Comparison of ENCODE assay signal across 2 cellular contexts in the genomic region with DNA sequence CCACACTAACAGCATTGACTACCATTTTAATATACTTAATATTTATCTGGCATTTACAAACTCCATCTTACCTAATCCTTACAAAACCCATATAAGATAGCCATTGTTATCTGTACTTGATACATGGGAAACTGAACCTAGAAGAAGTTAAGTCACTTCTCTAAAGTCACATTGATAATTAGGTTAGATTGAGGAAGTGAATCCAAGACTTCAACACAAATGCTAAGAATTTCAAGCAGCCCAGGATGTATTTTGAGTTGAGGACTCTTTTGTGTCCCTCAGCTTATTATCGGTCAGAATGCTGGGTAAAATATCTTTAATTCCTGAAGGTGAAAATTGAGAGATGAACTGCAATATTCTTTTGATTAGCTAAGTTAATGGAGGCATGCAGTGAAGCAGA.
TF ChIP-seq lines count a peak whose summit lies in the region.

No MANE protein-coding gene starts in this region.

TF ChIP-seq in GM23338, 12 proteins besides CTCF, POLR2A, EP300 and RAD21 (continued from another document):
- TF ChIP-seq JUNB (IDR thresholded peaks at IDR 0.05; ENCODE audit: unreplicated experiment) (no peak), ZNF331 (CRISPR knock-in tag; IDR thresholded peaks at IDR 0.05; ENCODE audit: low read depth) (no peak), POLR2AphosphoS5 (IDR thresholded peaks at IDR 0.05; ENCODE audit: low read depth) (no peak), ETS1 (IDR thresholded peaks at IDR 0.05) (no peak), REST (IDR thresholded peaks at IDR 0.05; ENCODE audit: unreplicated experiment) (no peak), ZNF114 (CRISPR knock-in tag; IDR thresholded peaks at IDR 0.05) (no peak)
- TF ChIP-seq, protein P1, sequence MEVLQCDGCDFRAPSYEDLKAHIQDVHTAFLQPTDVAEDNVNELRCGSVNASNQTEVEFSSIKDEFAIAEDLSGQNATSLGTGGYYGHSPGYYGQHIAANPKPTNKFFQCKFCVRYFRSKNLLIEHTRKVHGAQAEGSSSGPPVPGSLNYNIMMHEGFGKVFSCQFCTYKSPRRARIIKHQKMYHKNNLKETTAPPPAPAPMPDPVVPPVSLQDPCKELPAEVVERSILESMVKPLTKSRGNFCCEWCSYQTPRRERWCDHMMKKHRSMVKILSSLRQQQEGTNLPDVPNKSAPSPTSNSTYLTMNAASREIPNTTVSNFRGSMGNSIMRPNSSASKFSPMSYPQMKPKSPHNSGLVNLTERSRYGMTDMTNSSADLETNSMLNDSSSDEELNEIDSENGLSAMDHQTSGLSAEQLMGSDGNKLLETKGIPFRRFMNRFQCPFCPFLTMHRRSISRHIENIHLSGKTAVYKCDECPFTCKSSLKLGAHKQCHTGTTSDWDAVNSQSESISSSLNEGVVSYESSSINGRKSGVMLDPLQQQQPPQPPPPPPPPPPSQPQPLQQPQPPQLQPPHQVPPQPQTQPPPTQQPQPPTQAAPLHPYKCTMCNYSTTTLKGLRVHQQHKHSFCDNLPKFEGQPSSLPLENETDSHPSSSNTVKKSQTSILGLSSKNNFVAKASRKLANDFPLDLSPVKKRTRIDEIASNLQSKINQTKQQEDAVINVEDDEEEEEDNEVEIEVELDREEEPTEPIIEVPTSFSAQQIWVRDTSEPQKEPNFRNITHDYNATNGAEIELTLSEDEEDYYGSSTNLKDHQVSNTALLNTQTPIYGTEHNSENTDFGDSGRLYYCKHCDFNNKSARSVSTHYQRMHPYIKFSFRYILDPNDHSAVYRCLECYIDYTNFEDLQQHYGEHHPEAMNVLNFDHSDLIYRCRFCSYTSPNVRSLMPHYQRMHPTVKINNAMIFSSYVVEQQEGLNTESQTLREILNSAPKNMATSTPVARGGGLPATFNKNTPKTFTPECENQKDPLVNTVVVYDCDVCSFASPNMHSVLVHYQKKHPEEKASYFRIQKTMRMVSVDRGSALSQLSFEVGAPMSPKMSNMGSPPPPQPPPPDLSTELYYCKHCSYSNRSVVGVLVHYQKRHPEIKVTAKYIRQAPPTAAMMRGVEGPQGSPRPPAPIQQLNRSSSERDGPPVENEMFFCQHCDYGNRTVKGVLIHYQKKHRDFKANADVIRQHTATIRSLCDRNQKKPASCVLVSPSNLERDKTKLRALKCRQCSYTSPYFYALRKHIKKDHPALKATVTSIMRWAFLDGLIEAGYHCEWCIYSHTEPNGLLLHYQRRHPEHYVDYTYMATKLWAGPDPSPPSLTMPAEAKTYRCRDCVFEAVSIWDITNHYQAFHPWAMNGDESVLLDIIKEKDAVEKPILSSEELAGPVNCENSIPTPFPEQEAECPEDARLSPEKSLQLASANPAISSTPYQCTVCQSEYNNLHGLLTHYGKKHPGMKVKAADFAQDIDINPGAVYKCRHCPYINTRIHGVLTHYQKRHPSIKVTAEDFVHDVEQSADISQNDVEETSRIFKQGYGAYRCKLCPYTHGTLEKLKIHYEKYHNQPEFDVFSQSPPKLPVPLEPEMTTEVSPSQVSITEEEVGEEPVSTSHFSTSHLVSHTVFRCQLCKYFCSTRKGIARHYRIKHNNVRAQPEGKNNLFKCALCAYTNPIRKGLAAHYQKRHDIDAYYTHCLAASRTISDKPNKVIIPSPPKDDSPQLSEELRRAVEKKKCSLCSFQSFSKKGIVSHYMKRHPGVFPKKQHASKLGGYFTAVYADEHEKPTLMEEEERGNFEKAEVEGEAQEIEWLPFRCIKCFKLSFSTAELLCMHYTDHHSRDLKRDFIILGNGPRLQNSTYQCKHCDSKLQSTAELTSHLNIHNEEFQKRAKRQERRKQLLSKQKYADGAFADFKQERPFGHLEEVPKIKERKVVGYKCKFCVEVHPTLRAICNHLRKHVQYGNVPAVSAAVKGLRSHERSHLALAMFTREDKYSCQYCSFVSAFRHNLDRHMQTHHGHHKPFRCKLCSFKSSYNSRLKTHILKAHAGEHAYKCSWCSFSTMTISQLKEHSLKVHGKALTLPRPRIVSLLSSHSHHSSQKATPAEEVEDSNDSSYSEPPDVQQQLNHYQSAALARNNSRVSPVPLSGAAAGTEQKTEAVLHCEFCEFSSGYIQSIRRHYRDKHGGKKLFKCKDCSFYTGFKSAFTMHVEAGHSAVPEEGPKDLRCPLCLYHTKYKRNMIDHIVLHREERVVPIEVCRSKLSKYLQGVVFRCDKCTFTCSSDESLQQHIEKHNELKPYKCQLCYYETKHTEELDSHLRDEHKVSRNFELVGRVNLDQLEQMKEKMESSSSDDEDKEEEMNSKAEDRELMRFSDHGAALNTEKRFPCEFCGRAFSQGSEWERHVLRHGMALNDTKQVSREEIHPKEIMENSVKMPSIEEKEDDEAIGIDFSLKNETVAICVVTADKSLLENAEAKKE (CRISPR knock-in tag; IDR thresholded peaks at IDR 0.05) = no peak

TF ChIP-seq in GM12878, 131 proteins besides CTCF, POLR2A, EP300 and RAD21 (continued from another document):
- TF ChIP-seq SPI1 (IDR thresholded peaks at IDR 0.05; ENCODE audit: borderline replicate concordance, insufficient read depth, low read depth, low read length) (peak; percentile 52; the same call in 1 of the 2 replicates), BACH1 (IDR thresholded peaks at IDR 0.05; ENCODE audit: borderline replicate concordance) (no peak), PAX8 (IDR thresholded peaks at IDR 0.05) (no peak)
